ENCODE assay signal across 22 cellular contexts in genomic region chr12:996881-997280, GRCh38.
"Had no signal": no experiment of that assay in that cellular context is flagged by ENCODE, and none has a peak within 500 bp of the region (broad histone marks: within the 10 kb centered on the region; RNA-seq: fewer than 3 reads in every experiment).

No MANE protein-coding gene starts in this region.

- H3K27me3 ChIP-seq: SJCRH30 had no signal

- H3K27ac ChIP-seq: RWPE1, SJCRH30 had no signal

- H3K9me3 ChIP-seq: SJCRH30 had no signal

- H3K36me3 ChIP-seq: SJCRH30 had no signal

- ATAC-seq: HepG2, SK-N-SH treated with all-trans-retinoic acid at 6 μM for 48 hours had no signal

- DNase-seq: IMR-90; Kasumi-1; KG1; NCI-H1092; NCI-H1105 treated with DMSO at 0.1 percent for 48 hours; NCI-H1417 treated with DMSO at 0.1 percent for 48 hours; NCI-H146; NCI-H1694 treated with DMSO at 0.1 percent for 48 hours; NCI-H1930; NCI-H2081; NCI-H2107; NCI-H2227 treated with DMSO at 0.1 percent for 48 hours; NCI-H524; NCI-H69; NCI-H774; NK-92 treated with Interleukin-12 subunit alpha and Interleukin-12 subunit beta, amount 100 ng/mL, for 24 hours; SHP77 treated with DMSO at 0.1 percent for 48 hours; SJCRH30; T-helper 1 cell had no signal

- H3K4me3 ChIP-seq: SJCRH30 had no signal
